ENCODE assay signal across 8 cellular contexts in genomic region chr5:75611324-75612210, GRCh38. TPM values are rescaled to one million over a fixed set of nuclear protein-coding genes. Genes with fewer than 3 reads are reported as not detected.
DNase-seq lines count a peak whose midpoint lies in the region; ATAC-seq, FAIRE-seq and TF ChIP-seq lines count a peak whose summit lies in the region.

Gene ANKDD1B, plus strand, starts transcription at chr5:75611453. Its CDS starts 182 bp downstream, at chr5:75611635.

- H3K27me3 Mint-ChIP-seq in WTC11 (ENCODE audit: low read depth) (peaks cover 8% of the 10 kb centered on the region), osteocyte (ENCODE audit: unreplicated experiment) (no peaks in the 10 kb centered on the region)

- POLR2A ChIA-PET in WTC11 (lab: Charles Lee): no interaction called here

- no peaks in the 10 kb centered on the region for H3K36me3 Mint-ChIP-seq in WTC11
- H3K36me3 Mint-ChIP-seq in osteocyte (ENCODE audit: unreplicated experiment): peaks cover 6% of the 10 kb centered on the region

- H3K27ac Mint-ChIP-seq in WTC11 (no peak within 1 kb of the TSS), osteocyte (ENCODE audit: unreplicated experiment) (peak within 1 kb of the TSS; percentile 53)

- H3K9me3 Mint-ChIP-seq in WTC11 (no peaks in the 10 kb centered on the region), osteocyte (ENCODE audit: unreplicated experiment) (no peaks in the 10 kb centered on the region)

- TF ChIP-seq CTCF in WTC11 (IDR thresholded peaks at IDR 0.05) (no peak), osteocyte (IDR thresholded peaks at IDR 0.05) (no peak)

- ATAC-seq in WTC11: peak; percentile 64
- peak; percentile 59 for ATAC-seq in Right ventricle myocardium superior (ENCODE audit: poor library complexity)
- ATAC-seq in GM18498 (IDR thresholded peaks at IDR 0.05; ENCODE audit: unreplicated experiment): no peak

- DNase-seq in GM19238 (ENCODE audit: insufficient read length, low spot score) (peak; percentile 10), WTC11 (ENCODE audit: low spot score) (peak; percentile 59), Right ventricle myocardium superior (peak; percentile 46), osteocyte (ENCODE audit: extremely low spot score, unreplicated experiment) (no peak), UCSD-AML1 (lab: John Stamatoyannopoulos, UW; ENCODE audit: unreplicated experiment) (no peak), HTR-8/SVneo (ENCODE audit: insufficient read length, low spot score) (no peak), dedifferentiated amniotic fluid mesenchymal stem cell (ENCODE audit: extremely low spot score) (no peak)

- H3K4me3 Mint-ChIP-seq in WTC11: peak within 1 kb of the TSS; percentile 77
- H3K4me3 Mint-ChIP-seq in osteocyte (ENCODE audit: unreplicated experiment): peak within 1 kb of the TSS; percentile 72

- peaks cover 37% of the 10 kb centered on the region for H3K4me1 Mint-ChIP-seq in WTC11
- peaks cover 21% of the 10 kb centered on the region for H3K4me1 Mint-ChIP-seq in osteocyte (ENCODE audit: unreplicated experiment)

- intact Hi-C loops in Right ventricle myocardium superior (cut with DNase I): no loop called here

- CTCF ChIA-PET in WTC11 (lab: Charles Lee): interaction anchor here (0.6 kb wide), 1 partner anchor 71 kb away, joined by 3 read pairs; no protein-coding TSS in a partner anchor

- FAIRE-seq in HTR-8/SVneo (lab: Jason Lieb, UNC): no peak

TF ChIP-seq in WTC11, 78 proteins besides CTCF, POLR2A, EP300 and RAD21:
- TF ChIP-seq IRF2 (CRISPR knock-in tag; IDR thresholded peaks at IDR 0.05; ENCODE audit: borderline replicate concordance, low read depth) (no peak), ETV6 (CRISPR knock-in tag; IDR thresholded peaks at IDR 0.05) (0 out of 2 replicates have a peak, but pooled peaks have one; percentile 12), GTF2I (CRISPR knock-in tag; conservative IDR thresholded peaks at IDR 0.05) (no peak), FOXK1 (CRISPR knock-in tag; IDR thresholded peaks at IDR 0.05) (0 out of 2 replicates have a peak, but pooled peaks have one; percentile 4), ESRRA (CRISPR knock-in tag; IDR thresholded peaks at IDR 0.05; ENCODE audit: borderline replicate concordance) (no peak), ZNF396 (CRISPR knock-in tag; IDR thresholded peaks at IDR 0.05; ENCODE audit: borderline replicate concordance) (no peak), MAX (CRISPR knock-in tag; IDR thresholded peaks at IDR 0.05) (peak; percentile 16; the same call in 1 of the 2 replicates), TCF7 (CRISPR knock-in tag; IDR thresholded peaks at IDR 0.05; ENCODE audit: low read depth) (no peak), CREM (CRISPR knock-in tag; IDR thresholded peaks at IDR 0.05) (no peak), MXD4 (CRISPR knock-in tag; IDR thresholded peaks at IDR 0.05; ENCODE audit: borderline replicate concordance) (no peak), ZNF121 (CRISPR knock-in tag; IDR thresholded peaks at IDR 0.05) (no peak), FOXJ3 (CRISPR knock-in tag; IDR thresholded peaks at IDR 0.05; ENCODE audit: borderline replicate concordance) (no peak), ZNF423 (CRISPR knock-in tag; IDR thresholded peaks at IDR 0.05) (no peak), OVOL2 (CRISPR knock-in tag; IDR thresholded peaks at IDR 0.05; ENCODE audit: borderline replicate concordance) (no peak), ZNF317 (CRISPR knock-in tag; IDR thresholded peaks at IDR 0.05; ENCODE audit: borderline replicate concordance, low read depth) (no peak)

RNA-seq across cellular contexts. Expression of gene ANKDD1B, which starts in this region (rescaled TPM):
- 0.07 to 0.28 TPM (median 0.14 TPM) in 3 replicates for total RNA-seq in WTC11 (2021)
- not detected for total RNA-seq in Right ventricle myocardium superior
- total RNA-seq in osteocyte: 0.63 and 0.67 TPM in 2 replicates

Comparison
In these comparisons a context has a peak if more than half of its experiments do, and no peak if none do; other contexts are left out.
1. Peak in DNase-seq and ATAC-seq in WTC11; RNA of the gene not detected or under 1 TPM.
2. Peak in DNase-seq and ATAC-seq in Right ventricle myocardium superior; RNA of the gene not detected or under 1 TPM.